In the genomic region with DNA sequence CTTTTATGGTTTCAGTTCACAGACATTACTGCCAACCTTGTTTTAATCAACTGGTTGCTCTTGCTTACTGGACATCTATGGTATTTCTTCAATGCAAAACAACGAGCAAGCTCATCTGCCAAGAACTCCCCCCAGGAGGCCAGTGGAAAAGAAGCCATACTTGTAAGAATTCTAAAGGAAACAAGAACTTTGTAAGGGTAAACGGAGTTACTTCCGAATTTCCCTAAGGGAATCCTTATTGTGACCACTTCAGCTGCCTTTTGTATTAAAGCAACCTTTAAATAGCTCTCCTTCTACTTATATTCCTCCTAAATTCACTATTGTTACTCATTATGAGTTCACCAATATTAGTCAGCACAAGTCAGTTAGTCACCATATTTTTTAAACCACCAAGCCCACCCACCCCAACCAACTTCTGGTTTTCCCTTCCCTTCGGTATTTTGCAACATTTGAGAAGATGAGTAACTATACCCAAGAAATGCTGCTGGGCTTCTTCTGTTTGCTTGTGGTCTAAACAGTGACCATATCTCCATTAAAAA, we compare ENCODE assay signal across 9 cellular contexts.
DNase-seq lines count a peak whose midpoint lies in the region; ATAC-seq and TF ChIP-seq lines count a peak whose summit lies in the region.
"Had no signal": no experiment of that assay in that cellular context is flagged by ENCODE, and none has a peak within 500 bp of the region (broad histone marks: within the 10 kb centered on the region; RNA-seq: fewer than 3 reads in every experiment).

No MANE protein-coding gene starts in this region.

- peaks cover 79% of the 10 kb centered on the region for H3K79me2 ChIP-seq in mammary epithelial cell (ENCODE audit: insufficient read depth, low read length)

- CTCF ChIA-PET in mammary epithelial cell (lab: Charles Lee; ENCODE audit: low non-redundant PET): interaction anchor here (0.5 to 0.7 kb wide), 2 partner anchors 21 to 605 kb away, joined by 3 to 4 read pairs; no protein-coding TSS in a partner anchor

- in situ Hi-C loops in mammary epithelial cell (cut with MboI; ENCODE audit: low sequenced_read_pairs in 2 of 2): no loop called here

- dilution Hi-C loops in mammary epithelial cell (cut with HindIII; ENCODE audit: low sequenced_read_pairs): no loop called here

- peak overlapping the region; percentile 67 for H3K9ac ChIP-seq in mammary epithelial cell (ENCODE audit: insufficient read depth, low read length)
- H3K9ac ChIP-seq: BLaER1 had no signal

- TF ChIP-seq CTCF in RWPE2 (IDR thresholded peaks at IDR 0.05; ENCODE audit: poor library complexity, severe bottlenecking): no peak
- TF ChIP-seq CTCF in mammary epithelial cell (conservative IDR thresholded peaks at IDR 0.05 in 1 of 2, IDR thresholded peaks at IDR 0.05 in 1 of 2; ENCODE audit: extremely low read depth in 1 of 2, insufficient read depth in 1 of 2, low read depth in 1 of 2, low read length in 2 of 2): no peak

- DNase-seq in activated CD4-positive, alpha-beta T cell treated with anti-CD3 and anti-CD28 coated beads for 4 hours: peak; percentile 41 to 43
- no peak for DNase-seq in activated CD4-positive, alpha-beta T cell treated with anti-CD3 and anti-CD28 coated beads, Interleukin-2, amount 50 U/mL, for 1 hour
- no peak for DNase-seq in RWPE2 (ENCODE audit: low spot score)
- peak; percentile 98 for DNase-seq in mammary epithelial cell
- DNase-seq in stimulated activated CD4-positive, alpha-beta T cell treated with anti-CD3 and anti-CD28 coated beads, Interleukin-2, amount 100 ng/mL, for 24 hours: peak; percentile 37 to 49
- no peak for DNase-seq in NCI-H1092 treated with DMSO at 0.1 percent for 48 hours (lab: John Stamatoyannopoulos, UW)
- DNase-seq in posterior cingulate gyrus: no peak

- H3K9me3 ChIP-seq in RWPE2 (ENCODE audit: severe bottlenecking): no peaks in the 10 kb centered on the region
- H3K9me3 ChIP-seq in mammary epithelial cell (replicated peaks; ENCODE audit: insufficient read depth, low read length): no peaks in the 10 kb centered on the region
- H3K9me3 ChIP-seq: BLaER1 had no signal

- H3K4me1 ChIP-seq in RWPE2 (ENCODE audit: insufficient read depth, poor library complexity, severe bottlenecking) (peaks cover 58% of the 10 kb centered on the region), mammary epithelial cell (ENCODE audit: insufficient read depth, low read length) (peaks cover 59% of the 10 kb centered on the region)

- 3% methylated on average over 4 of the region's 4 CpGs for WGBS in mammary epithelial cell (ENCODE audit: low coverage, missing lambda C conversion rate)

- H4K20me1 ChIP-seq in mammary epithelial cell (ENCODE audit: insufficient read depth, low read length): no peaks in the 10 kb centered on the region
- H4K20me1 ChIP-seq: BLaER1 had no signal

- H3K36me3 ChIP-seq in RWPE2 (ENCODE audit: low read depth): peaks cover 39% of the 10 kb centered on the region
- H3K36me3 ChIP-seq in mammary epithelial cell (ENCODE audit: insufficient read depth, low read length): peaks cover 3% of the 10 kb centered on the region
- H3K36me3 ChIP-seq: BLaER1 had no signal

- peak overlapping the region; percentile 88 for H3K27ac ChIP-seq in RWPE2 (ENCODE audit: poor library complexity, severe bottlenecking)
- peak overlapping the region; percentile 91 for H3K27ac ChIP-seq in mammary epithelial cell (ENCODE audit: insufficient read depth, low read depth, low read length)
- H3K27ac ChIP-seq: BLaER1 had no signal

- intact Hi-C loops in mammary epithelial cell (cut with micrococcal nuclease) (loop anchor here (1.0 to 2.0 kb wide), 6 partner anchors 21 to 573 kb away; no protein-coding TSS in a partner anchor), posterior cingulate gyrus (cut with DNase I) (no loop called here)

- H2AFZ ChIP-seq in mammary epithelial cell (ENCODE audit: low read depth, low read length): no peak overlapping the region

- no TSS peak for BruUV-seq in mammary epithelial cell (replicated peaks; lab: Mats Ljungman, UMichigan)

- H3K27me3 ChIP-seq in RWPE2 (ENCODE audit: insufficient read depth, poor library complexity, severe bottlenecking): no peaks in the 10 kb centered on the region
- no peaks in the 10 kb centered on the region for H3K27me3 ChIP-seq in mammary epithelial cell (ENCODE audit: insufficient read depth, low read length)
- H3K27me3 ChIP-seq: BLaER1 had no signal

- H3K4me3 ChIP-seq in RWPE2 (ENCODE audit: severe bottlenecking) (peak overlapping the region; percentile 24), mammary epithelial cell (replicated peaks in 1 of 3; ENCODE audit: insufficient read depth in 1 of 3, low read depth in 2 of 3, low read length in 3 of 3) (peak overlapping the region in 2 of 3 experiments; percentile 40)
- H3K4me3 ChIP-seq: BLaER1 had no signal

- peak; percentile 60 for ATAC-seq in RWPE2 (ENCODE audit: low read depth)
- ATAC-seq in HG02981 (IDR thresholded peaks at IDR 0.05; ENCODE audit: unreplicated experiment): no peak

- peak overlapping the region; percentile 81 for H3K4me2 ChIP-seq in mammary epithelial cell (ENCODE audit: insufficient read depth, low read depth, low read length)

Comparison
In these comparisons a context has a peak if more than half of its experiments do, and no peak if none do; other contexts are left out.
1. DNase-seq: peak in activated CD4-positive, alpha-beta T cell treated with anti-CD3 and anti-CD28 coated beads for 4 hours (2 of 2), mammary epithelial cell (single experiment) and stimulated activated CD4-positive, alpha-beta T cell treated with anti-CD3 and anti-CD28 coated beads, Interleukin-2, amount 100 ng/mL, for 24 hours (2 of 2); none in activated CD4-positive, alpha-beta T cell treated with anti-CD3 and anti-CD28 coated beads, Interleukin-2, amount 50 U/mL, for 1 hour (single experiment), RWPE2 (single experiment), NCI-H1092 treated with DMSO at 0.1 percent for 48 hours (single experiment) and posterior cingulate gyrus (0 of 10).